Comparison of ENCODE assay signal across 18 cellular contexts in genomic region chr7:71026680-71027079, GRCh38.
DNase-seq lines count a peak whose midpoint lies in the region; ATAC-seq and TF ChIP-seq lines count a peak whose summit lies in the region.
"Had no signal": no experiment of that assay in that cellular context is flagged by ENCODE, and none has a peak within 500 bp of the region (broad histone marks: within the 10 kb centered on the region; RNA-seq: fewer than 3 reads in every experiment).

No MANE protein-coding gene starts in this region.

- POLR2A ChIA-PET in WTC11 (lab: Charles Lee) = no interaction called here

- no peaks in the 10 kb centered on the region for H3F3A ChIP-seq in GM23338 (replicated peaks; ENCODE audit: low read depth)

- no peaks in the 10 kb centered on the region for H3K27me3 ChIP-seq in GM23338 (ENCODE audit: insufficient read depth)
- H3K27me3 ChIP-seq in endodermal cell (ENCODE audit: control insufficient read depth, insufficient read depth, low read length, poor library complexity, severe bottlenecking) = no peaks in the 10 kb centered on the region
- H3K27me3 ChIP-seq: BE2C, BLaER1 had no signal

- H3K27me3 Mint-ChIP-seq in GM23338 (ENCODE audit: insufficient read depth, low read depth, poor library complexity) (peaks cover 3% of the 10 kb centered on the region), WTC11 (ENCODE audit: low read depth) (no peaks in the 10 kb centered on the region), endodermal cell (ENCODE audit: insufficient read depth) (no peaks in the 10 kb centered on the region)
- H3K27me3 Mint-ChIP-seq: CD4-positive, alpha-beta memory T cell; CD4-positive, CD25-positive, alpha-beta regulatory T cell; CD8-positive, alpha-beta memory T cell had no signal

- no peak for ATAC-seq in GM23338
- ATAC-seq in WTC11 = no peak
- no peak for ATAC-seq in HG03139 (IDR thresholded peaks at IDR 0.05; ENCODE audit: unreplicated experiment)
- ATAC-seq: GM12878 had no signal

- CTCF ChIA-PET in WTC11 (lab: Charles Lee) = no interaction called here

- no peak overlapping the region for H3K4me3 Mint-ChIP-seq in GM23338
- H3K4me3 Mint-ChIP-seq in WTC11 = no peak overlapping the region
- no peak overlapping the region for H3K4me3 Mint-ChIP-seq in endodermal cell
- H3K4me3 Mint-ChIP-seq: CD14-positive monocyte; CD4-positive, alpha-beta memory T cell; CD8-positive, alpha-beta memory T cell had no signal

- peaks cover 4% of the 10 kb centered on the region; the same call in 1 of the 2 replicates for H3K9me2 ChIP-seq in GM23338 (ENCODE audit: insufficient read depth)

- no peak overlapping the region for H3K4me2 ChIP-seq in GM23338
- H3K4me2 ChIP-seq: BLaER1 had no signal

- H3K4me1 ChIP-seq in GM23338 (ENCODE audit: insufficient read depth) (no peaks in the 10 kb centered on the region; the same call in 1 of the 2 replicates), endodermal cell (ENCODE audit: control insufficient read depth, insufficient read depth, low read length) (no peaks in the 10 kb centered on the region)
- H3K4me1 ChIP-seq: BE2C, BLaER1 had no signal

- H3K27ac Mint-ChIP-seq in GM23338 = no peak overlapping the region
- H3K27ac Mint-ChIP-seq in WTC11 = no peak overlapping the region
- peak overlapping the region; percentile 89 for H3K27ac Mint-ChIP-seq in endodermal cell
- H3K27ac Mint-ChIP-seq: CD14-positive monocyte; CD4-positive, alpha-beta memory T cell; CD4-positive, CD25-positive, alpha-beta regulatory T cell; CD8-positive, alpha-beta memory T cell had no signal

- H3K27ac ChIP-seq in GM23338 (ENCODE audit: low read depth) (no peak overlapping the region), endodermal cell (ENCODE audit: low read depth, low read length) (no peak overlapping the region)
- H3K27ac ChIP-seq: BLaER1 had no signal

- H3K36me3 Mint-ChIP-seq in GM23338 (ENCODE audit: low read depth) (no peaks in the 10 kb centered on the region), WTC11 (no peaks in the 10 kb centered on the region), endodermal cell (ENCODE audit: low read depth) (no peaks in the 10 kb centered on the region)
- H3K36me3 Mint-ChIP-seq: CD14-positive monocyte; CD4-positive, alpha-beta memory T cell; CD4-positive, CD25-positive, alpha-beta regulatory T cell; CD8-positive, alpha-beta memory T cell had no signal

- TF ChIP-seq CTCF in GM23338 (conservative IDR thresholded peaks at IDR 0.05; ENCODE audit: low read depth in 2 of 2) (no peak), WTC11 (IDR thresholded peaks at IDR 0.05) (no peak), endodermal cell (conservative IDR thresholded peaks at IDR 0.05) (no peak)

- DNase-seq in GM23338 (ENCODE audit: low spot score) = no peak
- DNase-seq in WTC11 (ENCODE audit: low spot score) = no peak
- no peak for DNase-seq in endodermal cell
- DNase-seq in GM19238 (ENCODE audit: insufficient read length, low spot score) = no peak
- DNase-seq: 8988T; ACHN; BE2C; C1 segment of cervical spinal cord; CD4-positive, alpha-beta memory T cell; CD4-positive, CD25-positive, alpha-beta regulatory T cell; CD8-positive, alpha-beta memory T cell; COR-L47; DMS79 treated with DMSO at 0.1 percent for 48 hours; GDM1 had no signal

- H3K9me3 Mint-ChIP-seq in GM23338 (peaks cover 4% of the 10 kb centered on the region), WTC11 (peaks cover 11% of the 10 kb centered on the region; the same call in 1 of the 2 replicates), endodermal cell (peaks cover 14% of the 10 kb centered on the region)

- no peaks in the 10 kb centered on the region for H3K9me3 ChIP-seq in endodermal cell (ENCODE audit: control insufficient read depth, low read length)
- H3K9me3 ChIP-seq: BE2C, BLaER1 had no signal

- peak overlapping the region; percentile 89; the same call in 1 of the 2 replicates for H2AFZ ChIP-seq in GM23338

- no peak overlapping the region for H3K9ac ChIP-seq in endodermal cell (ENCODE audit: extremely low read depth, low read length, poor library complexity, severe bottlenecking)
- H3K9ac ChIP-seq: BLaER1 had no signal

- H3K36me3 ChIP-seq in GM23338 (ENCODE audit: insufficient read depth) (no peaks in the 10 kb centered on the region), endodermal cell (ENCODE audit: control insufficient read depth, insufficient read depth, low read length) (no peaks in the 10 kb centered on the region)
- H3K36me3 ChIP-seq: BE2C, BLaER1 had no signal

- no peaks in the 10 kb centered on the region for H3K79me2 ChIP-seq in GM23338 (replicated peaks; ENCODE audit: insufficient read depth)

- H3K4me3 ChIP-seq in GM23338 (no peak overlapping the region), endodermal cell (ENCODE audit: low read length) (no peak overlapping the region)
- H3K4me3 ChIP-seq: BLaER1, GM12878 had no signal

- H4K20me1 ChIP-seq in GM23338 (replicated peaks; ENCODE audit: insufficient read depth) = no peaks in the 10 kb centered on the region
- H4K20me1 ChIP-seq: BLaER1 had no signal

- WGBS in endodermal cell (ENCODE audit: insufficient coverage in 1 of 2, insufficient read length in 1 of 2), 2 experiments = 40 to 85% methylated on average over 1 to 5 of the region's 5 CpGs

- no peaks in the 10 kb centered on the region for H3K4me1 Mint-ChIP-seq in GM23338
- no peaks in the 10 kb centered on the region for H3K4me1 Mint-ChIP-seq in WTC11
- H3K4me1 Mint-ChIP-seq in endodermal cell = peaks cover 6% of the 10 kb centered on the region
- H3K4me1 Mint-ChIP-seq: CD14-positive monocyte; CD4-positive, alpha-beta memory T cell; CD4-positive, CD25-positive, alpha-beta regulatory T cell; CD8-positive, alpha-beta memory T cell had no signal

TF ChIP-seq in GM23338, 12 proteins besides CTCF, POLR2A, EP300 and RAD21:
- TF ChIP-seq STAT1 (IDR thresholded peaks at IDR 0.05; ENCODE audit: unreplicated experiment) (no peak), CREB1 (CRISPR knock-in tag; IDR thresholded peaks at IDR 0.05; ENCODE audit: low read depth) (no peak), ZNF114 (CRISPR knock-in tag; IDR thresholded peaks at IDR 0.05) (no peak), EZH2phosphoT487 (IDR thresholded peaks at IDR 0.05; ENCODE audit: unreplicated experiment) (no peak), ETS1 (IDR thresholded peaks at IDR 0.05) (no peak)

TF ChIP-seq in WTC11, 78 proteins besides CTCF, POLR2A, EP300 and RAD21:
- TF ChIP-seq ZNF121 (CRISPR knock-in tag; IDR thresholded peaks at IDR 0.05) (peak; percentile 93), GTF2I (CRISPR knock-in tag; conservative IDR thresholded peaks at IDR 0.05) (peak; percentile 49; the same call in 1 of the 2 replicates), ELF4 (CRISPR knock-in tag; IDR thresholded peaks at IDR 0.05; ENCODE audit: low read depth) (no peak)
TF ChIP-seq in WTC11: peak in this region for 2.
